Comparison of ENCODE assay signal across 17 cellular contexts in the genomic region with DNA sequence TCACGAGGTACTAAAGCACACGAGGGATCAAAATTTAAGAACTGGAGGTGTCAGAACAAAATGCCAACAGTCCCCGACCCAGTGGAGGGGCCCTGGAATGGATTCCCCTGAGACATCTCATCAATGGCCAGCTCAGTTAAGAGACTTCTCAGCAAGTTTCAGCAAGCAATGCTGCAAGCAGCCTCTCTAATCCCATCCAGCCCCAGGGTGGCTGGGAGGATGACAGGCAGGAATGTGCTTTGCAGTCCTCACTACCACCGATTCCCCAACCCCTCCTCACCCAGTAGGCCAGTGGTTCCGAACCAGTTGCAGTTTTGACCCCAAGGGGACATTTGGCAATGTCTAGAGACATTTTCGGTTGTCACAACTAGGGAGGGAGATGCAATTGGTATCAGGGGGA. TPM values are rescaled to one million over a fixed set of nuclear protein-coding genes. Genes with fewer than 3 reads are reported as not detected.
"Had no signal": no experiment of that assay in that cellular context is flagged by ENCODE, and none has a peak within 500 bp of the region (broad histone marks: within the 10 kb centered on the region; RNA-seq: fewer than 3 reads in every experiment).

No MANE protein-coding gene starts in this region.

- H3K4me3 ChIP-seq: lower lobe of right lung, ovary, transverse colon had no signal

- H3K36me3 ChIP-seq: ovary, transverse colon had no signal

- DNase-seq: activated CD4-positive, alpha-beta T cell treated with anti-CD3 and anti-CD28 coated beads for 48 hours; activated CD8-positive, alpha-beta memory T cell treated with anti-CD3 and anti-CD28 coated beads, Interleukin-2, amount 50 U/mL, for 4 hours; activated CD8-positive, alpha-beta T cell treated with anti-CD3 and anti-CD28 coated beads for 36 hours; activated gamma-delta T cell treated with Interleukin-2 at 50 U/mL for 16 hours; activated naive CD8-positive, alpha-beta T cell treated with anti-CD3 and anti-CD28 coated beads for 36 hours; activated T-cell treated with anti-CD3 and anti-CD28 coated beads, Interleukin-2, amount 50 U/mL, for 72 hours; foreskin fibroblast; glutamatergic neuron; lower lobe of right lung; midbrain; ovary; T-helper 17 cell; transverse colon; WERI-Rb-1 had no signal

- ATAC-seq: activated CD8-positive, alpha-beta T cell treated with anti-CD3 and anti-CD28 coated beads for 36 hours; activated T-cell treated with anti-CD3 and anti-CD28 coated beads, Interleukin-2, amount 50 U/mL, for 72 hours; stimulated activated effector memory CD8-positive, alpha-beta T cell treated with anti-CD3 and anti-CD28 coated beads, Interleukin-12 subunit alpha, Interleukin-12 subunit beta, amount 100 ng/mL, for 72 hours; T-helper 17 cell had no signal

- H3K4me1 ChIP-seq: lower lobe of right lung, transverse colon had no signal

- H3K27ac ChIP-seq: lower lobe of right lung, ovary, transverse colon, WERI-Rb-1 had no signal

- H3K9me3 ChIP-seq: lower lobe of right lung, ovary, transverse colon had no signal

- FAIRE-seq: colon, endothelial cell of umbilical vein had no signal

- H3K27me3 ChIP-seq: ovary, transverse colon had no signal

RNA-seq across cellular contexts. Expression of gene GPRC5B, which starts 8.7 kb away (rescaled TPM):
- total RNA-seq: activated CD8-positive, alpha-beta T cell treated with anti-CD3 and anti-CD28 coated beads for 36 hours had no signal
